Comparison of ENCODE assay signal across 34 cellular contexts in the genomic region with DNA sequence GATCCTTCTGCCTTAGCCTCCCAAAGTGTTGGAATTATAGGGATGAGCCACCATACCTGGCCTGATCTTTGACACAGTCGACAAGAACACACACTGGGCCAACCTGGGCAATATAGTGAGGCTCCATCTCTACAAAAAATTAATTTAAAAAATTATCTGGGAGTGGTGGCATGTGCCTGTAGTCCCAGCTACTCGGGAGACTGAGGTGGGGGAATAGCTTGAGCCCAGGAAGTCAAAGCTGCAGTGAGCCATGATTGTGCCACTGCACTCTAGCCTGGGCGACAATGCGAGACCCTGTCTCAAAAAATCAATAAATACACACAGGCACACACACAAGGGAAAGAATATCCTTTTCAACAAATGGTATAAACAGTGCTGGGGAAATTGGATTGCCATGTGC. TPM values are rescaled to one million over a fixed set of nuclear protein-coding genes. Genes with fewer than 3 reads are reported as not detected.
DNase-seq lines count a peak whose midpoint lies in the region; ATAC-seq, FAIRE-seq and TF ChIP-seq lines count a peak whose summit lies in the region.
"Had no signal": no experiment of that assay in that cellular context is flagged by ENCODE, and none has a peak within 500 bp of the region (broad histone marks: within the 10 kb centered on the region; RNA-seq: fewer than 3 reads in every experiment).

No MANE protein-coding gene starts in this region.

- no TSS peak for BruUV-seq in K562 (replicated peaks; lab: Mats Ljungman, UMichigan)

- H2AFZ ChIP-seq in K562 (ENCODE audit: low read depth, low read length), result 0 out of 2 replicates have a peak overlapping the region, but pooled peaks have one; percentile 2

- H4K20me1 ChIP-seq in DOHH2 (ENCODE audit: control insufficient read depth, insufficient read depth, low read depth, low read length) (no peaks in the 10 kb centered on the region), K562 (replicated peaks; ENCODE audit: control insufficient read depth, insufficient read depth, low read length) (no peaks in the 10 kb centered on the region)
- H4K20me1 ChIP-seq: BLaER1; BLaER1 treated with 17β-estradiol and CSF1 and Interleukin-3, amounts not matched to agents 10 nM and 100 nM had no signal

- TF ChIP-seq EP300 in K562 (IDR thresholded peaks at IDR 0.05; ENCODE audit: low read length), result no peak

- no peak for TF ChIP-seq RAD21 in K562 (CRISPR knock-in tag; conservative IDR thresholded peaks at IDR 0.05 in 1 of 2, IDR thresholded peaks at IDR 0.05 in 1 of 2)

- WGBS in K562 (ENCODE audit: insufficient coverage, low coverage, missing lambda C conversion rate), result 50% methylated on average over 4 of the region's 4 CpGs

- intact Hi-C loops in K562 (cut with micrococcal nuclease), result no loop called here

- no peaks in the 10 kb centered on the region for H3K9me1 ChIP-seq in K562 (ENCODE audit: control insufficient read depth, insufficient read depth, low read length)

- CTCF ChIA-PET in K562 (lab: Yijun Ruan, JAX; ENCODE audit: low intra/inter-chr PET ratio), result no interaction called here

- ATAC-seq in K562 (no peak), GM18858 (IDR thresholded peaks at IDR 0.05; ENCODE audit: unreplicated experiment) (no peak)
- ATAC-seq: A549; CD8-positive, alpha-beta T cell had no signal

- no peaks in the 10 kb centered on the region for H3K36me3 ChIP-seq in DOHH2 (ENCODE audit: control insufficient read depth, low read length)
- no peaks in the 10 kb centered on the region for H3K36me3 ChIP-seq in SJSA1
- H3K36me3 ChIP-seq in K562 (ENCODE audit: control insufficient read depth, insufficient read depth, low read length), result no peaks in the 10 kb centered on the region
- H3K36me3 ChIP-seq: BE2C; BLaER1; BLaER1 treated with 17β-estradiol and CSF1 and Interleukin-3, amounts not matched to agents 10 nM and 100 nM had no signal

- peaks cover 8% of the 10 kb centered on the region; the same call in 1 of the 2 replicates for H3K27me3 ChIP-seq in DOHH2 (ENCODE audit: control insufficient read depth, low read length)
- H3K27me3 ChIP-seq in SJSA1 (replicated peaks), result peaks cover 70% of the 10 kb centered on the region
- no peaks in the 10 kb centered on the region for H3K27me3 ChIP-seq in K562 (ENCODE audit: control insufficient read depth in 2 of 2, insufficient read depth in 2 of 2, low read length in 2 of 2)
- H3K27me3 ChIP-seq: BLaER1; BLaER1 treated with 17β-estradiol and CSF1 and Interleukin-3, amounts not matched to agents 10 nM and 100 nM had no signal

- no peaks in the 10 kb centered on the region for H3K9me2 ChIP-seq in DOHH2 (replicated peaks; ENCODE audit: control insufficient read depth, low read length)

- DNase-seq in SJSA1 (ENCODE audit: low read depth in 1 of 2, low spot score in 2 of 2) (peak; percentile 64 to 84), K562 (ENCODE audit: extremely low read depth in 1 of 4, low spot score in 3 of 4) (no peak), NCI-H748 (lab: John Stamatoyannopoulos, UW; ENCODE audit: unreplicated experiment) (no peak), NCI-H1105 treated with DMSO at 0.1 percent for 48 hours (lab: John Stamatoyannopoulos, UW) (no peak)
- DNase-seq: 8988T; ACHN; AML-193; BE2C; C1 segment of cervical spinal cord; Caco-2; Calu3; CD4-positive, alpha-beta memory T cell; CD4-positive, alpha-beta T cell; CD4-positive, CD25-positive, alpha-beta regulatory T cell; CD8-positive, alpha-beta memory T cell; CD8-positive, alpha-beta T cell; COR-L47; DMS 273 treated with DMSO at 0.1 percent for 48 hours; DMS153; DMS53; DMS79; DMS79 treated with DMSO at 0.1 percent for 48 hours; DND-41; EL had no signal

- TF ChIP-seq CTCF in DOHH2 (IDR thresholded peaks at IDR 0.05; ENCODE audit: low read depth, low read length, poor library complexity, severe bottlenecking) (no peak), K562 (IDR thresholded peaks at IDR 0.05 in 2 of 3, conservative IDR thresholded peaks at IDR 0.05 in 1 of 3; ENCODE audit: insufficient read depth in 2 of 3, low read depth in 1 of 3, low read length in 3 of 3) (no peak)

- POLR2A ChIA-PET in K562 (lab: Yijun Ruan, JAX), result no interaction called here

- H3K79me2 ChIP-seq in DOHH2 (ENCODE audit: control insufficient read depth, low read length) (no peaks in the 10 kb centered on the region), K562 (ENCODE audit: control insufficient read depth, insufficient read depth, low read length) (no peaks in the 10 kb centered on the region)

- no peak for TF ChIP-seq POLR2A in K562 (conservative IDR thresholded peaks at IDR 0.05)

- H3K4me3 ChIP-seq in DOHH2 (ENCODE audit: low read length) (no peak overlapping the region), SJSA1 (no peak overlapping the region), K562 (no peak overlapping the region)
- H3K4me3 ChIP-seq: A549; BLaER1; BLaER1 treated with 17β-estradiol and CSF1 and Interleukin-3, amounts not matched to agents 10 nM and 100 nM had no signal

- FAIRE-seq in K562 (lab: Jason Lieb, UNC), result no peak
- FAIRE-seq: A204.1, D721Med had no signal

- H3K4me2 ChIP-seq in DOHH2 (ENCODE audit: low read length) (peak overlapping the region; percentile 39), K562 (ENCODE audit: insufficient read depth, low read length) (no peak overlapping the region)
- H3K4me2 ChIP-seq: A549; BLaER1; BLaER1 treated with 17β-estradiol and CSF1 and Interleukin-3, amounts not matched to agents 10 nM and 100 nM had no signal

- no peak overlapping the region for H3K9ac ChIP-seq in K562 (ENCODE audit: insufficient read depth in 1 of 2, low read depth in 2 of 2, low read length in 2 of 2)
- H3K9ac ChIP-seq: BLaER1; BLaER1 treated with 17β-estradiol and CSF1 and Interleukin-3, amounts not matched to agents 10 nM and 100 nM had no signal

- H3K9me3 ChIP-seq in DOHH2 (ENCODE audit: control insufficient read depth, insufficient read depth, low read length) (no peaks in the 10 kb centered on the region), SJSA1 (replicated peaks) (peaks cover 8% of the 10 kb centered on the region), K562 (replicated peaks; ENCODE audit: control insufficient read depth, insufficient read depth, low read depth, low read length) (no peaks in the 10 kb centered on the region)
- H3K9me3 ChIP-seq: BE2C, BLaER1, Caco-2 had no signal

- H3K4me1 ChIP-seq in DOHH2 (ENCODE audit: control insufficient read depth, low read length) (peaks cover 9% of the 10 kb centered on the region), SJSA1 (replicated peaks) (no peaks in the 10 kb centered on the region), K562 (replicated peaks in 1 of 2; ENCODE audit: control insufficient read depth in 2 of 2, insufficient read depth in 2 of 2, low read length in 2 of 2) (peaks cover 0 to 3% of the 10 kb centered on the region in 2 experiments; a peak in 1 of 5 replicates)
- H3K4me1 ChIP-seq: A549; BE2C; BLaER1; BLaER1 treated with 17β-estradiol and CSF1 and Interleukin-3, amounts not matched to agents 10 nM and 100 nM had no signal

- H3K27ac ChIP-seq in DOHH2 (ENCODE audit: low read depth, low read length), result no peak overlapping the region
- no peak overlapping the region for H3K27ac ChIP-seq in SJSA1
- H3K27ac ChIP-seq in K562 (ENCODE audit: extremely low read depth, low read depth, low read length), result no peak overlapping the region
- H3K27ac ChIP-seq: 22Rv1; A549; BLaER1; BLaER1 treated with 17β-estradiol and CSF1 and Interleukin-3, amounts not matched to agents 10 nM and 100 nM; C4-2B had no signal

- no peaks in the 10 kb centered on the region for H3F3A ChIP-seq in DOHH2 (ENCODE audit: control insufficient read depth, insufficient read depth)

- in situ Hi-C loops in K562 (cut with MboI), result no loop called here

RNA-seq across cellular contexts. Expression of gene OS9, which starts 6.1 kb away (rescaled TPM):
- total RNA-seq in SJSA1 (2014; rRNA removed; shearing (Covaris generic)), result 4,436 and 6,328 TPM in 2 replicates
- 197 and 263 TPM in 2 replicates for total RNA-seq in K562 (2011; cell fraction: chromatin; rRNA removed; ENCODE audit: low replicate concordance)
- 185 and 199 TPM in 2 replicates for total RNA-seq in K562 (2011; cell fraction: nucleolus; rRNA removed)
- total RNA-seq in K562 (2011; cell fraction: nucleoplasm; rRNA removed), result 161 and 189 TPM in 2 replicates
- total RNA-seq in K562 (2014; rRNA removed), result 88.5 and 93.7 TPM in 2 replicates
- total RNA-seq in K562 (2014; rRNA removed; fragmentation: Illumina TruSeq; extraction: Trizol), result 71.3 and 77.4 TPM in 2 replicates
- 90.2 and 97.8 TPM in 2 replicates for total RNA-seq in K562 (2015; rRNA removed; fragmentation: Illumina TruSeq; extraction: Trizol)
- total RNA-seq in K562 (2021), result 85.4 and 89.5 TPM in 2 replicates
- 84.0 and 113 TPM in 2 replicates for polyA plus RNA-seq in K562 (2011; rRNA removed)
- polyA plus RNA-seq in K562 (2011; cell fraction: cytosol; rRNA removed), result 96.9 and 176 TPM in 2 replicates
- 254 and 358 TPM in 2 replicates for polyA plus RNA-seq in K562 (2011; cell fraction: nucleus; rRNA removed)
- polyA plus RNA-seq in K562 (2012), result 145 and 222 TPM in 2 replicates
- 93.3 and 105 TPM in 2 replicates for polyA plus RNA-seq in K562 (2014; fragmentation: Illumina TruSeq; extraction: Trizol)
- 1 to 10 TPM; 4.6 to 7.9 TPM for polyA plus RNA-seq in K562 (2014; fragmentation: Nextera tagmentation; extraction: Ambion mirVana)
- 89.0 and 102 TPM in 2 replicates for polyA plus RNA-seq in K562 (2014; rRNA removed)
- polyA minus RNA-seq in K562 (2011; rRNA and poly(A)+ RNA removed), result 130 and 134 TPM in 2 replicates
- 33.0 and 35.3 TPM in 2 replicates for polyA minus RNA-seq in K562 (2011; cell fraction: cytosol; rRNA and poly(A)+ RNA removed)
- polyA minus RNA-seq in K562 (2011; cell fraction: nucleus; rRNA and poly(A)+ RNA removed), result 41.7 and 80.5 TPM in 2 replicates

RNA-seq across cellular contexts. Expression of gene AGAP2, which starts 50.7 kb away (rescaled TPM):
- 0.78 and 0.89 TPM in 2 replicates for total RNA-seq in SJSA1 (2014; rRNA removed; shearing (Covaris generic))
- 0.12 and 0.74 TPM in 2 replicates for total RNA-seq in K562 (2011; cell fraction: chromatin; rRNA removed; ENCODE audit: low replicate concordance)
- total RNA-seq in K562 (2011; cell fraction: nucleolus; rRNA removed), result 0.26 and 0.67 TPM in 2 replicates
- total RNA-seq in K562 (2011; cell fraction: nucleoplasm; rRNA removed), result 0.15 and 0.99 TPM in 2 replicates
- 0.18 and 0.20 TPM in 2 replicates for total RNA-seq in K562 (2014; rRNA removed)
- total RNA-seq in K562 (2014; rRNA removed; fragmentation: Illumina TruSeq; extraction: Trizol), result 0.13 and 0.36 TPM in 2 replicates
- total RNA-seq in K562 (2015; rRNA removed; fragmentation: Illumina TruSeq; extraction: Trizol), result 0.04 and 0.08 TPM in 2 replicates
- 0.31 and 0.60 TPM in 2 replicates for total RNA-seq in K562 (2021)
- 0.12 and 0.36 TPM in 2 replicates for polyA plus RNA-seq in K562 (2011; rRNA removed)
- 0.06 and 0.22 TPM in 2 replicates for polyA plus RNA-seq in K562 (2011; cell fraction: cytosol; rRNA removed)
- 0.39 and 0.57 TPM in 2 replicates for polyA plus RNA-seq in K562 (2011; cell fraction: nucleus; rRNA removed)
- polyA plus RNA-seq in K562 (2012), result 0.46 and 0.65 TPM in 2 replicates
- 0.19 and 0.77 TPM in 2 replicates for polyA plus RNA-seq in K562 (2014; fragmentation: Illumina TruSeq; extraction: Trizol)
- polyA plus RNA-seq in K562 (2014; fragmentation: Nextera tagmentation; extraction: Ambion mirVana), result under 1 TPM in 1 of 2 experiments, not detected in 1; 0.07 TPM
- polyA plus RNA-seq in K562 (2014; rRNA removed), result 0.20 and 0.88 TPM in 2 replicates
- 0.09 and 0.67 TPM in 2 replicates for polyA minus RNA-seq in K562 (2011; rRNA and poly(A)+ RNA removed)
- not detected in 2 replicates for polyA minus RNA-seq in K562 (2011; cell fraction: cytosol; rRNA and poly(A)+ RNA removed)
- polyA minus RNA-seq in K562 (2011; cell fraction: nucleus; rRNA and poly(A)+ RNA removed), result 0.11 and 0.27 TPM in 2 replicates

RNA-seq across cellular contexts. Expression of gene B4GALNT1, which starts 54.9 kb away (rescaled TPM):
- total RNA-seq in SJSA1 (2014; rRNA removed; shearing (Covaris generic)), result 841 and 950 TPM in 2 replicates
- total RNA-seq in K562 (2011; cell fraction: chromatin; rRNA removed; ENCODE audit: low replicate concordance), result 50.8 and 90.4 TPM in 2 replicates
- 64.4 and 74.2 TPM in 2 replicates for total RNA-seq in K562 (2011; cell fraction: nucleolus; rRNA removed)
- total RNA-seq in K562 (2011; cell fraction: nucleoplasm; rRNA removed), result 62.8 and 71.3 TPM in 2 replicates
- total RNA-seq in K562 (2014; rRNA removed), result 18.3 and 21.8 TPM in 2 replicates
- 5.9 and 7.7 TPM in 2 replicates for total RNA-seq in K562 (2014; rRNA removed; fragmentation: Illumina TruSeq; extraction: Trizol)
- total RNA-seq in K562 (2015; rRNA removed; fragmentation: Illumina TruSeq; extraction: Trizol), result 9.8 and 9.9 TPM in 2 replicates
- total RNA-seq in K562 (2021), result 26.3 and 32.2 TPM in 2 replicates
- polyA plus RNA-seq in K562 (2011; rRNA removed), result 7.3 and 12.2 TPM in 2 replicates
- 7.6 and 15.8 TPM in 2 replicates for polyA plus RNA-seq in K562 (2011; cell fraction: cytosol; rRNA removed)
- polyA plus RNA-seq in K562 (2011; cell fraction: nucleus; rRNA removed), result 63.0 and 75.2 TPM in 2 replicates
- polyA plus RNA-seq in K562 (2012), result 14.4 and 26.8 TPM in 2 replicates
- 17.4 and 17.5 TPM in 2 replicates for polyA plus RNA-seq in K562 (2014; fragmentation: Illumina TruSeq; extraction: Trizol)
- polyA plus RNA-seq in K562 (2014; fragmentation: Nextera tagmentation; extraction: Ambion mirVana), result 1 to 10 TPM; 1.0 to 1.7 TPM
- polyA plus RNA-seq in K562 (2014; rRNA removed), result 20.6 and 21.0 TPM in 2 replicates
- polyA minus RNA-seq in K562 (2011; rRNA and poly(A)+ RNA removed), result 6.4 and 6.5 TPM in 2 replicates
- 5.6 and 11.6 TPM in 2 replicates for polyA minus RNA-seq in K562 (2011; cell fraction: cytosol; rRNA and poly(A)+ RNA removed)
- 28.7 and 34.7 TPM in 2 replicates for polyA minus RNA-seq in K562 (2011; cell fraction: nucleus; rRNA and poly(A)+ RNA removed)
- total RNA-seq: CD4-positive, alpha-beta memory T cell; CD4-positive, alpha-beta T cell; CD4-positive, CD25-positive, alpha-beta regulatory T cell; CD8-positive, alpha-beta T cell had no signal
- polyA plus RNA-seq: CD14-positive monocyte; CD4-positive, alpha-beta memory T cell; CD4-positive, CD25-positive, alpha-beta regulatory T cell; CD8-positive, alpha-beta memory T cell had no signal

RNA-seq across cellular contexts. Expression of gene TSPAN31, which starts 57.0 kb away (rescaled TPM):
- total RNA-seq in SJSA1 (2014; rRNA removed; shearing (Covaris generic)), result 429 and 571 TPM in 2 replicates
- total RNA-seq in K562 (2011; cell fraction: chromatin; rRNA removed; ENCODE audit: low replicate concordance), result 36.4 and 39.7 TPM in 2 replicates
- 29.6 and 31.4 TPM in 2 replicates for total RNA-seq in K562 (2011; cell fraction: nucleolus; rRNA removed)
- 39.6 and 43.3 TPM in 2 replicates for total RNA-seq in K562 (2011; cell fraction: nucleoplasm; rRNA removed)
- 11.3 and 14.0 TPM in 2 replicates for total RNA-seq in K562 (2014; rRNA removed)
- total RNA-seq in K562 (2014; rRNA removed; fragmentation: Illumina TruSeq; extraction: Trizol), result 14.3 and 14.7 TPM in 2 replicates
- total RNA-seq in K562 (2015; rRNA removed; fragmentation: Illumina TruSeq; extraction: Trizol), result 12.6 and 14.3 TPM in 2 replicates
- total RNA-seq in K562 (2021), result 11.0 and 12.4 TPM in 2 replicates
- polyA plus RNA-seq in K562 (2011; rRNA removed), result 13.8 and 24.9 TPM in 2 replicates
- 14.8 and 19.7 TPM in 2 replicates for polyA plus RNA-seq in K562 (2011; cell fraction: cytosol; rRNA removed)
- 14.7 and 19.0 TPM in 2 replicates for polyA plus RNA-seq in K562 (2011; cell fraction: nucleus; rRNA removed)
- 19.0 and 31.1 TPM in 2 replicates for polyA plus RNA-seq in K562 (2012)
- polyA plus RNA-seq in K562 (2014; fragmentation: Illumina TruSeq; extraction: Trizol), result 17.6 and 20.5 TPM in 2 replicates
- polyA plus RNA-seq in K562 (2014; fragmentation: Nextera tagmentation; extraction: Ambion mirVana), result 10 to 100 TPM; 20.1 to 26.4 TPM
- 11.6 and 20.3 TPM in 2 replicates for polyA plus RNA-seq in K562 (2014; rRNA removed)
- polyA minus RNA-seq in K562 (2011; rRNA and poly(A)+ RNA removed), result 10.0 and 19.6 TPM in 2 replicates
- 5.6 and 6.3 TPM in 2 replicates for polyA minus RNA-seq in K562 (2011; cell fraction: cytosol; rRNA and poly(A)+ RNA removed)
- 10.2 and 10.6 TPM in 2 replicates for polyA minus RNA-seq in K562 (2011; cell fraction: nucleus; rRNA and poly(A)+ RNA removed)

Comparison
In these comparisons a context has a peak if more than half of its experiments do, and no peak if none do; other contexts are left out.
1. DNase-seq: peak in SJSA1 (2 of 2); none in K562 (0 of 4), NCI-H748 (single experiment) and NCI-H1105 treated with DMSO at 0.1 percent for 48 hours (single experiment).
2. RNA of gene OS9, which starts 6.1 kb away (total RNA-seq): 4,436 to 6,328 TPM in SJSA1; 71.3 to 263 TPM in K562; every median in the first group is over 10 times any median in the second.